ENCODE assay signal across 1 cellular context in genomic region chr2:201881382-201881720, GRCh38.
TF ChIP-seq lines count a peak whose summit lies in the region.

No MANE protein-coding gene starts in this region.

TF ChIP-seq in HCT116, 20 proteins besides CTCF, POLR2A, EP300 and RAD21 (continued from another document):
- no peak for TF ChIP-seq REST (IDR thresholded peaks at IDR 0.05; ENCODE audit: low read depth)
- TF ChIP-seq EZH2phosphoT487 (IDR thresholded peaks at IDR 0.05; ENCODE audit: borderline replicate concordance), result no peak
- no peak for TF ChIP-seq ZNF274 (IDR thresholded peaks at IDR 0.05; ENCODE audit: low read depth, low read length)
- no peak for TF ChIP-seq POLR2AphosphoS5 (IDR thresholded peaks at IDR 0.05; ENCODE audit: low read depth, low read length)
- TF ChIP-seq CBX3 (IDR thresholded peaks at IDR 0.05; ENCODE audit: low read depth), result no peak
- no peak for TF ChIP-seq SRF (IDR thresholded peaks at IDR 0.05; ENCODE audit: low read depth)
- no peak for TF ChIP-seq EGR1 (IDR thresholded peaks at IDR 0.05; ENCODE audit: low read depth)
- no peak for TF ChIP-seq ELF1 (IDR thresholded peaks at IDR 0.05; ENCODE audit: borderline replicate concordance, low read depth)
- no peak for TF ChIP-seq MAX (IDR thresholded peaks at IDR 0.05)
- no peak for TF ChIP-seq JUND (IDR thresholded peaks at IDR 0.05)
